In the genomic region with DNA sequence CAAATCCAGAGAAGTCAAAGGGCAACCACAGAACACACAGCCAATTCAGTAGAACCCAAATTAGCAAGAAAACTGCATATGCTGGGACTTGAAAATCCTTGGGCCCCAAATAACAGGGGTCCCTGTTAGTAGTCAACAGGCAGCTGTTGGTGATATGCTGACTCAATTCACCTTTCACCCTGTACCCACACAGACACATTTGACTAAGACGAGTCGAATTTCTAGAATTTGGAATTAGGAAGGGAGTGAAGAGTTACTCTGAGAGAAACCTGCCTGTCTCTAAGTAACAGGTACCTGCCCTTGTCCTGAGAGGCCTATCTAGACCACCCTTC, we compare ENCODE assay signal across 8 cellular contexts. TPM values are rescaled to one million over a fixed set of nuclear protein-coding genes. Genes with fewer than 3 reads are reported as not detected.
DNase-seq lines count a peak whose midpoint lies in the region; ATAC-seq and TF ChIP-seq lines count a peak whose summit lies in the region.

No MANE protein-coding gene starts in this region.

- no peaks in the 10 kb centered on the region for H3K9me3 ChIP-seq in CD4-positive, CD25-positive, alpha-beta regulatory T cell (ENCODE audit: control insufficient read depth in 2 of 2, low read length in 2 of 2)
- H3K9me3 ChIP-seq in MM.1S (replicated peaks; ENCODE audit: insufficient read depth, low read length) (no peaks in the 10 kb centered on the region), colonic mucosa (no peaks in the 10 kb centered on the region), neural progenitor cell (ENCODE audit: low read depth) (no peaks in the 10 kb centered on the region)

- H4K20me1 ChIP-seq in MM.1S (ENCODE audit: insufficient read depth, low read length) (peaks cover 27% of the 10 kb centered on the region), neural progenitor cell (ENCODE audit: low read depth) (peaks cover 36% of the 10 kb centered on the region)

- peak overlapping the region; percentile 95 to 98 (median 95) for H3K27ac Mint-ChIP-seq in CD4-positive, CD25-positive, alpha-beta regulatory T cell
- H3K27ac Mint-ChIP-seq in neural progenitor cell, result peak overlapping the region; percentile 94

- H3K27me3 ChIP-seq in CD4-positive, CD25-positive, alpha-beta regulatory T cell (ENCODE audit: control insufficient read depth, insufficient read depth, low read length), result no peaks in the 10 kb centered on the region
- H3K27me3 ChIP-seq in MM.1S (replicated peaks; ENCODE audit: insufficient read depth, low read length) (no peaks in the 10 kb centered on the region), colonic mucosa (no peaks in the 10 kb centered on the region), neural progenitor cell (no peaks in the 10 kb centered on the region)

- no peak overlapping the region for H3K9ac ChIP-seq in MM.1S (ENCODE audit: low read length)
- no peak overlapping the region for H3K9ac ChIP-seq in colonic mucosa (ENCODE audit: low read depth in 2 of 2, low read length in 2 of 2)
- H3K9ac ChIP-seq in neural progenitor cell, result peak overlapping the region; percentile 33

- peaks cover 15 to 60% (median 41%) of the 10 kb centered on the region in 4 donors for H3K4me1 Mint-ChIP-seq in CD4-positive, CD25-positive, alpha-beta regulatory T cell
- H3K4me1 Mint-ChIP-seq in neural progenitor cell, result peaks cover 49% of the 10 kb centered on the region

- peaks cover 14% of the 10 kb centered on the region for H3K36me3 Mint-ChIP-seq in CD4-positive, CD25-positive, alpha-beta regulatory T cell
- H3K36me3 Mint-ChIP-seq in neural progenitor cell, result peaks cover 40% of the 10 kb centered on the region

- no peak for DNase-seq in CD4-positive, CD25-positive, alpha-beta regulatory T cell
- DNase-seq in MM.1S (no peak), colonic mucosa (no peak), neural progenitor cell (ENCODE audit: low spot score) (no peak), kidney tubule cell (ENCODE audit: low spot score) (no peak), foreskin melanocyte (no peak)
- DNase-seq in activated CD8-positive, alpha-beta memory T cell treated with anti-CD3 and anti-CD28 coated beads, Interleukin-2, amount 50 U/mL, for 48 hours, result no peak

- H3K4me1 ChIP-seq in CD4-positive, CD25-positive, alpha-beta regulatory T cell (ENCODE audit: control insufficient read depth, insufficient read depth, low read length, poor library complexity, severe bottlenecking), result peaks cover 43% of the 10 kb centered on the region
- H3K4me1 ChIP-seq in MM.1S (ENCODE audit: low read length) (peaks cover 16% of the 10 kb centered on the region), colonic mucosa (peaks cover 15% of the 10 kb centered on the region), neural progenitor cell (peaks cover 21% of the 10 kb centered on the region)

- peaks cover 19% of the 10 kb centered on the region for H3K36me3 ChIP-seq in CD4-positive, CD25-positive, alpha-beta regulatory T cell (ENCODE audit: control insufficient read depth, insufficient read depth, low read length)
- 0 out of 2 replicates have a peak, but pooled peaks cover 2% of the 10 kb centered on the region for H3K36me3 ChIP-seq in MM.1S (replicated peaks; ENCODE audit: insufficient read depth, low read length)
- no peaks in the 10 kb centered on the region for H3K36me3 ChIP-seq in colonic mucosa
- H3K36me3 ChIP-seq in neural progenitor cell, result no peaks in the 10 kb centered on the region

- H2AFZ ChIP-seq in MM.1S (ENCODE audit: low read length) (peak overlapping the region; percentile 9; the same call in 1 of the 2 replicates), neural progenitor cell (replicated peaks) (no peak overlapping the region)

- peak overlapping the region; percentile 86 to 91 (median 88) for H3K4me3 Mint-ChIP-seq in CD4-positive, CD25-positive, alpha-beta regulatory T cell
- H3K4me3 Mint-ChIP-seq in neural progenitor cell, result peak overlapping the region; percentile 96

- intact Hi-C loops in colonic mucosa (cut with DNase I), result no loop called here

- H3K9me3 Mint-ChIP-seq in CD4-positive, CD25-positive, alpha-beta regulatory T cell, result no peaks in the 10 kb centered on the region
- H3K9me3 Mint-ChIP-seq in neural progenitor cell, result no peaks in the 10 kb centered on the region

- H3F3A ChIP-seq in MM.1S (ENCODE audit: insufficient read depth, low read length) (peaks cover 46% of the 10 kb centered on the region), neural progenitor cell (ENCODE audit: low read depth) (peaks cover 27% of the 10 kb centered on the region)

- H3K4me3 ChIP-seq in CD4-positive, CD25-positive, alpha-beta regulatory T cell (ENCODE audit: low read depth, low read length), result peak overlapping the region; percentile 97
- no peak overlapping the region for H3K4me3 ChIP-seq in MM.1S (ENCODE audit: low read length)
- no peak overlapping the region for H3K4me3 ChIP-seq in colonic mucosa
- peak overlapping the region; percentile 9 for H3K4me3 ChIP-seq in neural progenitor cell

- H3K27me3 Mint-ChIP-seq in CD4-positive, CD25-positive, alpha-beta regulatory T cell, result no peaks in the 10 kb centered on the region
- H3K27me3 Mint-ChIP-seq in neural progenitor cell (ENCODE audit: insufficient read depth, low read depth), result peaks cover 7% of the 10 kb centered on the region

- no peaks in the 10 kb centered on the region for H3K9me2 ChIP-seq in MM.1S (replicated peaks; ENCODE audit: insufficient read depth, low read length)

- H3K4me2 ChIP-seq in MM.1S (ENCODE audit: low read depth, low read length) (peak overlapping the region; percentile 46; the same call in 1 of the 2 replicates), neural progenitor cell (peak overlapping the region; percentile 56)

- H3K79me2 ChIP-seq in MM.1S (ENCODE audit: low read length), result peaks cover 76% of the 10 kb centered on the region
- peaks cover 59% of the 10 kb centered on the region for H3K79me2 ChIP-seq in neural progenitor cell (ENCODE audit: low read depth)

- no peak for ATAC-seq in CD4-positive, CD25-positive, alpha-beta regulatory T cell (ENCODE audit: low read depth in 2 of 2)
- ATAC-seq in HG03108 (IDR thresholded peaks at IDR 0.05; ENCODE audit: unreplicated experiment), result no peak

- TF ChIP-seq CTCF in MM.1S (IDR thresholded peaks at IDR 0.05; ENCODE audit: low read length) (no peak), colonic mucosa (IDR thresholded peaks at IDR 0.05) (no peak), neural progenitor cell (IDR thresholded peaks at IDR 0.05) (no peak)

- peak overlapping the region; percentile 97 for H3K27ac ChIP-seq in CD4-positive, CD25-positive, alpha-beta regulatory T cell (ENCODE audit: insufficient read depth, low read length, poor library complexity, severe bottlenecking)
- H3K27ac ChIP-seq in MM.1S (ENCODE audit: low read length) (peak overlapping the region; percentile 10; the same call in 1 of the 2 replicates), colonic mucosa (peak overlapping the region; percentile 100), neural progenitor cell (peak overlapping the region; percentile 94)

RNA-seq across cellular contexts. Expression of gene VCP, which starts 0.8 kb away (rescaled TPM):
- total RNA-seq in CD4-positive, CD25-positive, alpha-beta regulatory T cell, result 259 TPM
- 100 to 1,000 TPM; 205 to 260 (median 237) TPM for polyA plus RNA-seq in CD4-positive, CD25-positive, alpha-beta regulatory T cell
- 100 to 1,000 TPM; 176 to 287 TPM for total RNA-seq in colonic mucosa
- total RNA-seq in neural progenitor cell (ENCODE audit: low replicate concordance), result 238 and 309 TPM in 2 replicates

RNA-seq across cellular contexts. Expression of gene FANCG, which starts 6.5 kb away (rescaled TPM):
- total RNA-seq in CD4-positive, CD25-positive, alpha-beta regulatory T cell, result 23.7 TPM
- 10 to 100 TPM in 2 of 4 donors, 1 to 10 TPM in 2; 8.6 to 12.8 (median 9.6) TPM for polyA plus RNA-seq in CD4-positive, CD25-positive, alpha-beta regulatory T cell
- total RNA-seq in colonic mucosa (10 to 100 TPM; 11.4 to 47.5 TPM), neural progenitor cell (ENCODE audit: low replicate concordance) (89.4 and 97.1 TPM in 2 replicates)

RNA-seq across cellular contexts. Expression of gene PIGO, which starts 23.1 kb away (rescaled TPM):
- total RNA-seq in CD4-positive, CD25-positive, alpha-beta regulatory T cell, result 18.3 TPM
- 10 to 100 TPM; 22.0 to 31.5 (median 26.4) TPM for polyA plus RNA-seq in CD4-positive, CD25-positive, alpha-beta regulatory T cell
- total RNA-seq in colonic mucosa (10 to 100 TPM; 27.6 to 51.3 TPM), neural progenitor cell (ENCODE audit: low replicate concordance) (12.3 and 21.6 TPM in 2 replicates)

RNA-seq across cellular contexts. Expression of gene STOML2, which starts 29.7 kb away (rescaled TPM):
- total RNA-seq in CD4-positive, CD25-positive, alpha-beta regulatory T cell, result 35.7 TPM
- 100 to 1,000 TPM in 1 of 4 donors, 10 to 100 TPM in 3; 87.6 to 107 (median 93.7) TPM for polyA plus RNA-seq in CD4-positive, CD25-positive, alpha-beta regulatory T cell
- total RNA-seq in colonic mucosa (100 to 1,000 TPM; 111 to 233 TPM), neural progenitor cell (ENCODE audit: low replicate concordance) (114 and 130 TPM in 2 replicates)

RNA-seq across cellular contexts. Expression of gene ATOSB, which starts 42.4 kb away (rescaled TPM):
- 7.2 TPM for total RNA-seq in CD4-positive, CD25-positive, alpha-beta regulatory T cell
- 1 to 10 TPM; 2.1 to 5.1 (median 3.5) TPM for polyA plus RNA-seq in CD4-positive, CD25-positive, alpha-beta regulatory T cell
- total RNA-seq in colonic mucosa (10 to 100 TPM; 16.8 to 44.6 TPM), neural progenitor cell (ENCODE audit: low replicate concordance) (8.5 and 19.8 TPM in 2 replicates)

Comparison
In these comparisons a context has a peak if more than half of its experiments do, and no peak if none do; other contexts are left out.
1. H3K27ac ChIP-seq: peak in every context shown above with its lines; median percentile 100 in colonic mucosa; 97 in CD4-positive, CD25-positive, alpha-beta regulatory T cell; 94 in neural progenitor cell; 10 in MM.1S.
2. H3K4me3 ChIP-seq: peak in CD4-positive, CD25-positive, alpha-beta regulatory T cell (single experiment) and neural progenitor cell (single experiment); none in MM.1S (single experiment) and colonic mucosa (single experiment).